1 cellular context compared by ENCODE assay signal in genomic region chr12:121404734-121405133, GRCh38.
A peak's percentile ranks its signal among the peaks of the same experiment; 100 is the strongest.
TF ChIP-seq lines count a peak whose summit lies in the region.

No MANE protein-coding gene starts in this region.

TF ChIP-seq in HEK293, 187 proteins besides CTCF, POLR2A, EP300 and RAD21 (continued from another document and continues in another):
- no peak for TF ChIP-seq ZNF639 (tag by site-specific recombination; IDR thresholded peaks at IDR 0.05)
- TF ChIP-seq ZNF701 (tag by site-specific recombination; IDR thresholded peaks at IDR 0.05): no peak
- no peak for TF ChIP-seq ZNF645 (tag by site-specific recombination; IDR thresholded peaks at IDR 0.05)
- TF ChIP-seq ZBTB49 (tag by site-specific recombination; IDR thresholded peaks at IDR 0.05; ENCODE audit: low read depth): no peak
- TF ChIP-seq ZNF530 (tag by site-specific recombination; IDR thresholded peaks at IDR 0.05; ENCODE audit: low read depth): no peak
- no peak for TF ChIP-seq ZNF362 (tag by site-specific recombination; IDR thresholded peaks at IDR 0.05)
- no peak for TF ChIP-seq ZNF692 (tag by site-specific recombination; IDR thresholded peaks at IDR 0.05)
- no peak for TF ChIP-seq ZNF202 (tag by site-specific recombination; IDR thresholded peaks at IDR 0.05; ENCODE audit: borderline replicate concordance)
- no peak for TF ChIP-seq ZNF623 (tag by site-specific recombination; IDR thresholded peaks at IDR 0.05)
- peak; percentile 38 for TF ChIP-seq ZNF398 (tag by site-specific recombination; IDR thresholded peaks at IDR 0.05)
- no peak for TF ChIP-seq HOXC10 (CRISPR knock-in tag; IDR thresholded peaks at IDR 0.05)
- TF ChIP-seq ZNF112 (tag by site-specific recombination; IDR thresholded peaks at IDR 0.05): peak; percentile 92; the same call in 1 of the 2 replicates
- no peak for TF ChIP-seq ZNF266 (tag by site-specific recombination; IDR thresholded peaks at IDR 0.05; ENCODE audit: low read depth)
- TF ChIP-seq ZNF26 (tag by site-specific recombination; IDR thresholded peaks at IDR 0.05): no peak
- TF ChIP-seq ZNF274 (IDR thresholded peaks at IDR 0.05; ENCODE audit: low read length): no peak
- TF ChIP-seq ZNF274 (tag by site-specific recombination; IDR thresholded peaks at IDR 0.05; ENCODE audit: borderline replicate concordance): no peak
- TF ChIP-seq KLF7 (tag by site-specific recombination; IDR thresholded peaks at IDR 0.05; ENCODE audit: borderline replicate concordance): no peak
- peak; percentile 84 for TF ChIP-seq BCL6B (tag by site-specific recombination; IDR thresholded peaks at IDR 0.05)
- TF ChIP-seq ZNF791 (tag by site-specific recombination; IDR thresholded peaks at IDR 0.05): no peak
- TF ChIP-seq ZNF76 (tag by site-specific recombination; IDR thresholded peaks at IDR 0.05; ENCODE audit: borderline replicate concordance, low read depth): no peak
- no peak for TF ChIP-seq REST (tag by site-specific recombination; IDR thresholded peaks at IDR 0.05)
- no peak for TF ChIP-seq YY1 (tag by site-specific recombination; IDR thresholded peaks at IDR 0.05)
- TF ChIP-seq ZNF549 (tag by site-specific recombination; IDR thresholded peaks at IDR 0.05): no peak; the same call in 1 of the 2 replicates
- no peak; the same call in 1 of the 2 replicates for TF ChIP-seq ZNF174 (tag by site-specific recombination; IDR thresholded peaks at IDR 0.05)
- 0 out of 2 replicates have a peak, but pooled peaks have one; percentile 14 for TF ChIP-seq KLF8 (tag by site-specific recombination; IDR thresholded peaks at IDR 0.05)
- TF ChIP-seq ZNF394 (tag by site-specific recombination; IDR thresholded peaks at IDR 0.05; ENCODE audit: borderline replicate concordance): no peak
- peak; percentile 25; the same call in 1 of the 2 replicates for TF ChIP-seq ZNF629 (tag by site-specific recombination; IDR thresholded peaks at IDR 0.05)
- TF ChIP-seq TSHZ1 (tag by site-specific recombination; IDR thresholded peaks at IDR 0.05; ENCODE audit: borderline replicate concordance): peak; percentile 40; the same call in 1 of the 2 replicates
- no peak for TF ChIP-seq KLF17 (tag by site-specific recombination; IDR thresholded peaks at IDR 0.05)
- TF ChIP-seq ZNF114 (tag by site-specific recombination; IDR thresholded peaks at IDR 0.05): no peak; the same call in 1 of the 2 replicates
- TF ChIP-seq WT1 (tag by site-specific recombination; IDR thresholded peaks at IDR 0.05): 0 out of 2 replicates have a peak, but pooled peaks have one; percentile 27
